1 cellular context compared by ENCODE assay signal in the genomic region with DNA sequence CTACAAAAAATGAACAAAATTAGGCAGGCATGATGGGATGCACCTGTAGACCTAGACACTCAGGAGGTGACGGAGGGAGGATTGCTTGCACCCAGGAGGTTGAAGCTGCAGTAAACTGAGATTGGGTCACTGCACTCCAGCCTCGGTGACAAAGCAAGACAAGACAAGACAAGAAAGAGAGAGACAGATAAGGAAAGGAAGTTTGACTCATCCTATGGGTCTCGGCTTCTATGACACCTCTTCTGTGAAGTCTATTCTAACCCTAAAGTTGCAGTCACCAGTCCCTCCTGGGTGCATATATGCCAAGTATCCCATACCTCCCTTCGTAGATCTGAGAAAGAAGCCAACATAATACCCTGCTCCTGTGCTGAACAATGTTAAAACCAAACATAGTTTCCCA.
TF ChIP-seq lines count a peak whose summit lies in the region.

No MANE protein-coding gene starts in this region.

TF ChIP-seq in K562, 482 proteins besides CTCF, POLR2A, EP300 and RAD21 (continued from another document and continues in another):
- TF ChIP-seq, protein P1, sequence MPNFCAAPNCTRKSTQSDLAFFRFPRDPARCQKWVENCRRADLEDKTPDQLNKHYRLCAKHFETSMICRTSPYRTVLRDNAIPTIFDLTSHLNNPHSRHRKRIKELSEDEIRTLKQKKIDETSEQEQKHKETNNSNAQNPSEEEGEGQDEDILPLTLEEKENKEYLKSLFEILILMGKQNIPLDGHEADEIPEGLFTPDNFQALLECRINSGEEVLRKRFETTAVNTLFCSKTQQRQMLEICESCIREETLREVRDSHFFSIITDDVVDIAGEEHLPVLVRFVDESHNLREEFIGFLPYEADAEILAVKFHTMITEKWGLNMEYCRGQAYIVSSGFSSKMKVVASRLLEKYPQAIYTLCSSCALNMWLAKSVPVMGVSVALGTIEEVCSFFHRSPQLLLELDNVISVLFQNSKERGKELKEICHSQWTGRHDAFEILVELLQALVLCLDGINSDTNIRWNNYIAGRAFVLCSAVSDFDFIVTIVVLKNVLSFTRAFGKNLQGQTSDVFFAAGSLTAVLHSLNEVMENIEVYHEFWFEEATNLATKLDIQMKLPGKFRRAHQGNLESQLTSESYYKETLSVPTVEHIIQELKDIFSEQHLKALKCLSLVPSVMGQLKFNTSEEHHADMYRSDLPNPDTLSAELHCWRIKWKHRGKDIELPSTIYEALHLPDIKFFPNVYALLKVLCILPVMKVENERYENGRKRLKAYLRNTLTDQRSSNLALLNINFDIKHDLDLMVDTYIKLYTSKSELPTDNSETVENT (CRISPR knock-in tag; IDR thresholded peaks at IDR 0.05), result no peak
- TF ChIP-seq STAG1 (CRISPR knock-in tag; IDR thresholded peaks at IDR 0.05; ENCODE audit: borderline replicate concordance), result no peak
- TF ChIP-seq, protein P2, sequence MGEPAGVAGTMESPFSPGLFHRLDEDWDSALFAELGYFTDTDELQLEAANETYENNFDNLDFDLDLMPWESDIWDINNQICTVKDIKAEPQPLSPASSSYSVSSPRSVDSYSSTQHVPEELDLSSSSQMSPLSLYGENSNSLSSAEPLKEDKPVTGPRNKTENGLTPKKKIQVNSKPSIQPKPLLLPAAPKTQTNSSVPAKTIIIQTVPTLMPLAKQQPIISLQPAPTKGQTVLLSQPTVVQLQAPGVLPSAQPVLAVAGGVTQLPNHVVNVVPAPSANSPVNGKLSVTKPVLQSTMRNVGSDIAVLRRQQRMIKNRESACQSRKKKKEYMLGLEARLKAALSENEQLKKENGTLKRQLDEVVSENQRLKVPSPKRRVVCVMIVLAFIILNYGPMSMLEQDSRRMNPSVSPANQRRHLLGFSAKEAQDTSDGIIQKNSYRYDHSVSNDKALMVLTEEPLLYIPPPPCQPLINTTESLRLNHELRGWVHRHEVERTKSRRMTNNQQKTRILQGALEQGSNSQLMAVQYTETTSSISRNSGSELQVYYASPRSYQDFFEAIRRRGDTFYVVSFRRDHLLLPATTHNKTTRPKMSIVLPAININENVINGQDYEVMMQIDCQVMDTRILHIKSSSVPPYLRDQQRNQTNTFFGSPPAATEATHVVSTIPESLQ (CRISPR knock-in tag; IDR thresholded peaks at IDR 0.05), result no peak
- TF ChIP-seq TAF15 (IDR thresholded peaks at IDR 0.05; ENCODE audit: low read depth, low read length), result no peak
- no peak for TF ChIP-seq RBM39 (optimal IDR thresholded peaks at IDR 0.05; ENCODE audit: low read depth, low read length)
- no peak for TF ChIP-seq FOXJ2 (tag; IDR thresholded peaks at IDR 0.05)
- no peak for TF ChIP-seq ZNF3 (CRISPR knock-in tag; IDR thresholded peaks at IDR 0.05)
- TF ChIP-seq, protein P3, sequence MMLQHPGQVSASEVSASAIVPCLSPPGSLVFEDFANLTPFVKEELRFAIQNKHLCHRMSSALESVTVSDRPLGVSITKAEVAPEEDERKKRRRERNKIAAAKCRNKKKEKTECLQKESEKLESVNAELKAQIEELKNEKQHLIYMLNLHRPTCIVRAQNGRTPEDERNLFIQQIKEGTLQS (IDR thresholded peaks at IDR 0.05), result 0 out of 2 replicates have a peak, but pooled peaks have one; percentile 28
- TF ChIP-seq, protein P3 (CRISPR knock-in tag; conservative IDR thresholded peaks at IDR 0.05), result no peak
- TF ChIP-seq, protein P4, sequence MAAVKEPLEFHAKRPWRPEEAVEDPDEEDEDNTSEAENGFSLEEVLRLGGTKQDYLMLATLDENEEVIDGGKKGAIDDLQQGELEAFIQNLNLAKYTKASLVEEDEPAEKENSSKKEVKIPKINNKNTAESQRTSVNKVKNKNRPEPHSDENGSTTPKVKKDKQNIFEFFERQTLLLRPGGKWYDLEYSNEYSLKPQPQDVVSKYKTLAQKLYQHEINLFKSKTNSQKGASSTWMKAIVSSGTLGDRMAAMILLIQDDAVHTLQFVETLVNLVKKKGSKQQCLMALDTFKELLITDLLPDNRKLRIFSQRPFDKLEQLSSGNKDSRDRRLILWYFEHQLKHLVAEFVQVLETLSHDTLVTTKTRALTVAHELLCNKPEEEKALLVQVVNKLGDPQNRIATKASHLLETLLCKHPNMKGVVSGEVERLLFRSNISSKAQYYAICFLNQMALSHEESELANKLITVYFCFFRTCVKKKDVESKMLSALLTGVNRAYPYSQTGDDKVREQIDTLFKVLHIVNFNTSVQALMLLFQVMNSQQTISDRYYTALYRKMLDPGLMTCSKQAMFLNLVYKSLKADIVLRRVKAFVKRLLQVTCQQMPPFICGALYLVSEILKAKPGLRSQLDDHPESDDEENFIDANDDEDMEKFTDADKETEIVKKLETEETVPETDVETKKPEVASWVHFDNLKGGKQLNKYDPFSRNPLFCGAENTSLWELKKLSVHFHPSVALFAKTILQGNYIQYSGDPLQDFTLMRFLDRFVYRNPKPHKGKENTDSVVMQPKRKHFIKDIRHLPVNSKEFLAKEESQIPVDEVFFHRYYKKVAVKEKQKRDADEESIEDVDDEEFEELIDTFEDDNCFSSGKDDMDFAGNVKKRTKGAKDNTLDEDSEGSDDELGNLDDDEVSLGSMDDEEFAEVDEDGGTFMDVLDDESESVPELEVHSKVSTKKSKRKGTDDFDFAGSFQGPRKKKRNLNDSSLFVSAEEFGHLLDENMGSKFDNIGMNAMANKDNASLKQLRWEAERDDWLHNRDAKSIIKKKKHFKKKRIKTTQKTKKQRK (IDR thresholded peaks at IDR 0.05; ENCODE audit: borderline replicate concordance, low read depth, low read length), result no peak
- no peak for TF ChIP-seq ZBTB8A (IDR thresholded peaks at IDR 0.05; ENCODE audit: partially characterized antibody)
- no peak for TF ChIP-seq PHF20 (IDR thresholded peaks at IDR 0.05; ENCODE audit: partially characterized antibody)
- no peak for TF ChIP-seq ZNF197 (CRISPR knock-in tag; IDR thresholded peaks at IDR 0.05; ENCODE audit: low read depth)
- TF ChIP-seq ZNF23 (CRISPR knock-in tag; IDR thresholded peaks at IDR 0.05), result no peak
- no peak for TF ChIP-seq KAT8 (IDR thresholded peaks at IDR 0.05; ENCODE audit: low read depth)
- TF ChIP-seq NFE2 (IDR thresholded peaks at IDR 0.05; ENCODE audit: low read depth), result 0 out of 2 replicates have a peak, but pooled peaks have one; percentile 7
- no peak for TF ChIP-seq ZNF79 (CRISPR knock-in tag; IDR thresholded peaks at IDR 0.05; ENCODE audit: low read depth)
- no peak for TF ChIP-seq POLR2G (IDR thresholded peaks at IDR 0.05; ENCODE audit: low read depth, low read length)
- no peak for TF ChIP-seq DMBX1 (CRISPR knock-in tag; IDR thresholded peaks at IDR 0.05; ENCODE audit: borderline replicate concordance)
- peak; percentile 34; the same call in 1 of the 2 replicates for TF ChIP-seq JUND (IDR thresholded peaks at IDR 0.05; ENCODE audit: borderline replicate concordance, low read depth, low read length)
- TF ChIP-seq JUND (tag; IDR thresholded peaks at IDR 0.05; ENCODE audit: borderline replicate concordance, low read depth, low read length), result peak; percentile 55; the same call in 1 of the 3 replicates
- no peak for TF ChIP-seq ZNF263 (CRISPR knock-in tag; IDR thresholded peaks at IDR 0.05; ENCODE audit: borderline replicate concordance)
- TF ChIP-seq, protein P5, sequence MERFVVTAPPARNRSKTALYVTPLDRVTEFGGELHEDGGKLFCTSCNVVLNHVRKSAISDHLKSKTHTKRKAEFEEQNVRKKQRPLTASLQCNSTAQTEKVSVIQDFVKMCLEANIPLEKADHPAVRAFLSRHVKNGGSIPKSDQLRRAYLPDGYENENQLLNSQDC (CRISPR knock-in tag; IDR thresholded peaks at IDR 0.05), result no peak
- TF ChIP-seq GATAD2B (IDR thresholded peaks at IDR 0.05; ENCODE audit: borderline replicate concordance), result no peak
- TF ChIP-seq MXI1 (IDR thresholded peaks at IDR 0.05; ENCODE audit: low read depth, low read length), result no peak
- TF ChIP-seq, protein P6, sequence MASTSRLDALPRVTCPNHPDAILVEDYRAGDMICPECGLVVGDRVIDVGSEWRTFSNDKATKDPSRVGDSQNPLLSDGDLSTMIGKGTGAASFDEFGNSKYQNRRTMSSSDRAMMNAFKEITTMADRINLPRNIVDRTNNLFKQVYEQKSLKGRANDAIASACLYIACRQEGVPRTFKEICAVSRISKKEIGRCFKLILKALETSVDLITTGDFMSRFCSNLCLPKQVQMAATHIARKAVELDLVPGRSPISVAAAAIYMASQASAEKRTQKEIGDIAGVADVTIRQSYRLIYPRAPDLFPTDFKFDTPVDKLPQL (IDR thresholded peaks at IDR 0.05; ENCODE audit: extremely low read depth, insufficient read length), result no peak
- TF ChIP-seq, protein P7, sequence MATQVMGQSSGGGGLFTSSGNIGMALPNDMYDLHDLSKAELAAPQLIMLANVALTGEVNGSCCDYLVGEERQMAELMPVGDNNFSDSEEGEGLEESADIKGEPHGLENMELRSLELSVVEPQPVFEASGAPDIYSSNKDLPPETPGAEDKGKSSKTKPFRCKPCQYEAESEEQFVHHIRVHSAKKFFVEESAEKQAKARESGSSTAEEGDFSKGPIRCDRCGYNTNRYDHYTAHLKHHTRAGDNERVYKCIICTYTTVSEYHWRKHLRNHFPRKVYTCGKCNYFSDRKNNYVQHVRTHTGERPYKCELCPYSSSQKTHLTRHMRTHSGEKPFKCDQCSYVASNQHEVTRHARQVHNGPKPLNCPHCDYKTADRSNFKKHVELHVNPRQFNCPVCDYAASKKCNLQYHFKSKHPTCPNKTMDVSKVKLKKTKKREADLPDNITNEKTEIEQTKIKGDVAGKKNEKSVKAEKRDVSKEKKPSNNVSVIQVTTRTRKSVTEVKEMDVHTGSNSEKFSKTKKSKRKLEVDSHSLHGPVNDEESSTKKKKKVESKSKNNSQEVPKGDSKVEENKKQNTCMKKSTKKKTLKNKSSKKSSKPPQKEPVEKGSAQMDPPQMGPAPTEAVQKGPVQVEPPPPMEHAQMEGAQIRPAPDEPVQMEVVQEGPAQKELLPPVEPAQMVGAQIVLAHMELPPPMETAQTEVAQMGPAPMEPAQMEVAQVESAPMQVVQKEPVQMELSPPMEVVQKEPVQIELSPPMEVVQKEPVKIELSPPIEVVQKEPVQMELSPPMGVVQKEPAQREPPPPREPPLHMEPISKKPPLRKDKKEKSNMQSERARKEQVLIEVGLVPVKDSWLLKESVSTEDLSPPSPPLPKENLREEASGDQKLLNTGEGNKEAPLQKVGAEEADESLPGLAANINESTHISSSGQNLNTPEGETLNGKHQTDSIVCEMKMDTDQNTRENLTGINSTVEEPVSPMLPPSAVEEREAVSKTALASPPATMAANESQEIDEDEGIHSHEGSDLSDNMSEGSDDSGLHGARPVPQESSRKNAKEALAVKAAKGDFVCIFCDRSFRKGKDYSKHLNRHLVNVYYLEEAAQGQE (CRISPR knock-in tag; IDR thresholded peaks at IDR 0.05; ENCODE audit: low read depth), result no peak
- TF ChIP-seq MYNN (IDR thresholded peaks at IDR 0.05), result no peak
- no peak for TF ChIP-seq MYNN (CRISPR knock-in tag; IDR thresholded peaks at IDR 0.05)
- no peak for TF ChIP-seq FOXM1 (IDR thresholded peaks at IDR 0.05; ENCODE audit: low read depth)
- no peak for TF ChIP-seq FOXM1 (CRISPR knock-in tag; IDR thresholded peaks at IDR 0.05; ENCODE audit: low read depth)
- no peak for TF ChIP-seq IFI16 (CRISPR knock-in tag; IDR thresholded peaks at IDR 0.05)
- TF ChIP-seq CBFA2T3 (IDR thresholded peaks at IDR 0.05), result peak; percentile 36
- TF ChIP-seq, protein P8, sequence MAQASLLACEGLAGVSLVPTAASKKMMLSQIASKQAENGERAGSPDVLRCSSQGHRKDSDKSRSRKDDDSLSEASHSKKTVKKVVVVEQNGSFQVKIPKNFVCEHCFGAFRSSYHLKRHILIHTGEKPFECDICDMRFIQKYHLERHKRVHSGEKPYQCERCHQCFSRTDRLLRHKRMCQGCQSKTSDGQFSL (CRISPR knock-in tag; IDR thresholded peaks at IDR 0.05), result no peak
- TF ChIP-seq, protein P8 (tag; IDR thresholded peaks at IDR 0.05), result no peak
- TF ChIP-seq COPS2 (conservative IDR thresholded peaks at IDR 0.05), result no peak
- no peak for TF ChIP-seq SRSF7 (optimal IDR thresholded peaks at IDR 0.05; ENCODE audit: low read depth, low read length)
- no peak for TF ChIP-seq CBX2 (IDR thresholded peaks at IDR 0.05; ENCODE audit: insufficient read depth, low read length, poor library complexity, severe bottlenecking)
- TF ChIP-seq FOSL1 (tag; conservative IDR thresholded peaks at IDR 0.05), result peak; percentile 76
- TF ChIP-seq, protein P9, sequence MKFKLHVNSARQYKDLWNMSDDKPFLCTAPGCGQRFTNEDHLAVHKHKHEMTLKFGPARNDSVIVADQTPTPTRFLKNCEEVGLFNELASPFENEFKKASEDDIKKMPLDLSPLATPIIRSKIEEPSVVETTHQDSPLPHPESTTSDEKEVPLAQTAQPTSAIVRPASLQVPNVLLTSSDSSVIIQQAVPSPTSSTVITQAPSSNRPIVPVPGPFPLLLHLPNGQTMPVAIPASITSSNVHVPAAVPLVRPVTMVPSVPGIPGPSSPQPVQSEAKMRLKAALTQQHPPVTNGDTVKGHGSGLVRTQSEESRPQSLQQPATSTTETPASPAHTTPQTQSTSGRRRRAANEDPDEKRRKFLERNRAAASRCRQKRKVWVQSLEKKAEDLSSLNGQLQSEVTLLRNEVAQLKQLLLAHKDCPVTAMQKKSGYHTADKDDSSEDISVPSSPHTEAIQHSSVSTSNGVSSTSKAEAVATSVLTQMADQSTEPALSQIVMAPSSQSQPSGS (CRISPR knock-in tag; IDR thresholded peaks at IDR 0.05), result no peak
- no peak for TF ChIP-seq ZNF77 (CRISPR knock-in tag; IDR thresholded peaks at IDR 0.05)
- TF ChIP-seq ZEB2 (IDR thresholded peaks at IDR 0.05), result 0 out of 2 replicates have a peak, but pooled peaks have one; percentile 22
- no peak for TF ChIP-seq NR4A1 (CRISPR knock-in tag; IDR thresholded peaks at IDR 0.05)
- no peak for TF ChIP-seq NR4A1 (tag; IDR thresholded peaks at IDR 0.05)
- TF ChIP-seq SRF (CRISPR knock-in tag; IDR thresholded peaks at IDR 0.05), result no peak
- no peak for TF ChIP-seq RBM34 (IDR thresholded peaks at IDR 0.05; ENCODE audit: borderline replicate concordance, insufficient read depth, low read length)
- TF ChIP-seq STAT5A (IDR thresholded peaks at IDR 0.05; ENCODE audit: borderline replicate concordance, low read length), result no peak
- no peak for TF ChIP-seq FUS (optimal IDR thresholded peaks at IDR 0.05; ENCODE audit: low read depth, low read length)
